18 cellular contexts compared by ENCODE assay signal in the genomic region with DNA sequence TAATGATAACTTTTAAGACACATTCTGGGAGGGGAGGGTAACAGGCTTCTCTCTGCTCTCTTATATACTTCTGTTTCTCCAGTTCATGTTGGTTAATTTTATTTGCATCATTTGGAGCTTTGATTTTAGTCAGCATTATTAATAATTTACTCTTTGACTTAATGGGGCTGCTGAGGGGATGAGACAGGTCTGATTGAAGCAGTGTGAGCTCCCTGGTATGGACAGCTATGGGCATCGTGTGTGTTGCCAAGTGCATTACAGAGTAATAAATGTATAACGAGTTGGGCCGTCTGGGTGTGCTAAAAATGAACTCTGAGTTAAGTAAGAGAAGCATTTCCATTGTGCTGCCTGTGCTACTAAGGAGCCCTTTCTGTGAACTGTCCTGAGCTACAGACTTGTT. TPM values are rescaled to one million over a fixed set of nuclear protein-coding genes. Genes with fewer than 3 reads are reported as not detected.
A peak's percentile ranks its signal among the peaks of the same experiment; 100 is the strongest.
DNase-seq lines count a peak whose midpoint lies in the region; ATAC-seq lines count a peak whose summit lies in the region.
"Had no signal": no experiment of that assay in that cellular context is flagged by ENCODE, and none has a peak within 500 bp of the region (broad histone marks: within the 10 kb centered on the region; RNA-seq: fewer than 3 reads in every experiment).

No MANE protein-coding gene starts in this region.

- H3K9me3 ChIP-seq in CD4-positive, CD25-positive, alpha-beta regulatory T cell (ENCODE audit: control insufficient read depth in 2 of 2, low read length in 2 of 2), result no peaks in the 10 kb centered on the region
- peaks cover 9% of the 10 kb centered on the region for H3K9me3 ChIP-seq in KOPT-K1 (ENCODE audit: insufficient read depth, low read length, poor library complexity, severe bottlenecking)
- H3K9me3 ChIP-seq: heart right ventricle, suprapubic skin had no signal

- peak overlapping the region; percentile 26 to 83 (median 57) for H3K27ac Mint-ChIP-seq in CD4-positive, CD25-positive, alpha-beta regulatory T cell
- H3K27ac Mint-ChIP-seq: T-helper 1 cell treated with Interleukin-12 subunit alpha and Interleukin-12 subunit beta and Interleukin-4 antibody, amounts not matched to agents 30 μg/mL and 1 μg/mL, for 36 hours had no signal

- H3K27ac ChIP-seq in CD4-positive, CD25-positive, alpha-beta regulatory T cell (ENCODE audit: insufficient read depth, low read length, poor library complexity, severe bottlenecking), result no peak overlapping the region
- H3K27ac ChIP-seq in KOPT-K1 (ENCODE audit: low read depth, low read length, poor library complexity, severe bottlenecking), result peak overlapping the region; percentile 54
- H3K27ac ChIP-seq: heart right ventricle, suprapubic skin had no signal

- peaks cover 48% of the 10 kb centered on the region for H3K4me1 ChIP-seq in CD4-positive, CD25-positive, alpha-beta regulatory T cell (ENCODE audit: control insufficient read depth, insufficient read depth, low read length, poor library complexity, severe bottlenecking)
- H3K4me1 ChIP-seq: suprapubic skin had no signal

- DNase-seq in CD4-positive, CD25-positive, alpha-beta regulatory T cell, result no peak
- DNase-seq in iPS-NIHi7 (ENCODE audit: extremely low spot score) (no peak), RPMI8226 (no peak)
- DNase-seq in stimulated activated CD4-positive, alpha-beta T cell treated with anti-CD3 and anti-CD28 coated beads, Interleukin-4, amount 100 ng/mL, for 1 hour, result no peak
- DNase-seq: activated CD4-positive, alpha-beta T cell treated with anti-CD3 and anti-CD28 coated beads for 1 hour; Calu3; heart right ventricle; NCI-H2171; right cardiac atrium had no signal

- no peaks in the 10 kb centered on the region for H3K36me3 Mint-ChIP-seq in CD4-positive, CD25-positive, alpha-beta regulatory T cell

- H3K27me3 ChIP-seq in CD4-positive, CD25-positive, alpha-beta regulatory T cell (ENCODE audit: control insufficient read depth, insufficient read depth, low read length), result no peaks in the 10 kb centered on the region
- H3K27me3 ChIP-seq: suprapubic skin had no signal

- H3K9me3 Mint-ChIP-seq in CD4-positive, CD25-positive, alpha-beta regulatory T cell, result peaks cover 0 to 4% (median 2%) of the 10 kb centered on the region in 7 donors

- no peak overlapping the region for H3K4me3 ChIP-seq in CD4-positive, CD25-positive, alpha-beta regulatory T cell (ENCODE audit: low read depth, low read length)
- H3K4me3 ChIP-seq: heart right ventricle, suprapubic skin had no signal

- peaks cover 6 to 79% (median 48%) of the 10 kb centered on the region in 4 donors for H3K4me1 Mint-ChIP-seq in CD4-positive, CD25-positive, alpha-beta regulatory T cell

- no peaks in the 10 kb centered on the region for H3K36me3 ChIP-seq in CD4-positive, CD25-positive, alpha-beta regulatory T cell (ENCODE audit: control insufficient read depth, insufficient read depth, low read length)
- H3K36me3 ChIP-seq in KOPT-K1 (ENCODE audit: insufficient read depth, low read length), result no peaks in the 10 kb centered on the region
- H3K36me3 ChIP-seq: heart right ventricle, suprapubic skin had no signal

- peak overlapping the region in 1 of 4 donors; percentile 10 for H3K4me3 Mint-ChIP-seq in CD4-positive, CD25-positive, alpha-beta regulatory T cell
- H3K4me3 Mint-ChIP-seq: T-helper 1 cell treated with Interleukin-12 subunit alpha and Interleukin-12 subunit beta and Interleukin-4 antibody, amounts not matched to agents 30 μg/mL and 1 μg/mL, for 36 hours had no signal

- ATAC-seq in CD4-positive, CD25-positive, alpha-beta regulatory T cell (ENCODE audit: low read depth in 2 of 2), result no peak
- ATAC-seq in GM18870 (IDR thresholded peaks at IDR 0.05; ENCODE audit: unreplicated experiment) (peak; percentile 37), HG02588 (IDR thresholded peaks at IDR 0.05; ENCODE audit: unreplicated experiment) (peak; percentile 33), HG02571 (IDR thresholded peaks at IDR 0.05; ENCODE audit: unreplicated experiment) (no peak)
- ATAC-seq: activated naive CD4-positive, alpha-beta T cell treated with anti-CD3 and anti-CD28 coated beads, Interleukin-2, amount 50 U/mL, for 72 hours; right cardiac atrium; Right ventricle myocardium inferior had no signal

- no peaks in the 10 kb centered on the region for H3K27me3 Mint-ChIP-seq in CD4-positive, CD25-positive, alpha-beta regulatory T cell

RNA-seq across cellular contexts. Expression of gene IKZF1, which starts 31.7 kb away (rescaled TPM):
- 376 TPM for total RNA-seq in CD4-positive, CD25-positive, alpha-beta regulatory T cell
- polyA plus RNA-seq in CD4-positive, CD25-positive, alpha-beta regulatory T cell, result 100 to 1,000 TPM; 153 to 176 (median 164) TPM
- total RNA-seq: bronchial epithelial cell had no signal

Comparison
In these comparisons a context has a peak if more than half of its experiments do, and no peak if none do; other contexts are left out.
1. ATAC-seq: peak in GM18870 (single experiment) and HG02588 (single experiment); none in CD4-positive, CD25-positive, alpha-beta regulatory T cell (0 of 2) and HG02571 (single experiment).